ENCODE assay signal across 8 cellular contexts in genomic region chr1:36160949-36161485, GRCh38. TPM values are rescaled to one million over a fixed set of nuclear protein-coding genes. Genes with fewer than 3 reads are reported as not detected.
A peak's percentile ranks its signal among the peaks of the same experiment; 100 is the strongest.
DNase-seq lines count a peak whose midpoint lies in the region; ATAC-seq, FAIRE-seq and TF ChIP-seq lines count a peak whose summit lies in the region.

No MANE protein-coding gene starts in this region.

- WGBS in heart left ventricle, 4 donors: 0 to 2% (median 1%) methylated on average over 10 to 12 of the region's 12 CpGs

- DNase-seq in H54 (ENCODE audit: insufficient read length, low spot score) (peak; percentile 85), SK-N-MC (ENCODE audit: low read depth, low spot score) (no peak), heart left ventricle (peak; percentile 75 to 85 (median 78)), pons (ENCODE audit: low spot score) (peak; percentile 65), NCI-H774 (lab: John Stamatoyannopoulos, UW) (no peak)
- peak; percentile 29 for DNase-seq in activated naive CD8-positive, alpha-beta T cell treated with anti-CD3 and anti-CD28 coated beads, Interleukin-2, amount 50 U/mL, for 16 hours (ENCODE audit: low read depth, low spot score)

- H3K4me3 ChIP-seq in BLaER1 (peak overlapping the region; percentile 63), SK-N-MC (peak overlapping the region; percentile 49), heart left ventricle (peak overlapping the region; percentile 15 to 62 (median 50))

- intact Hi-C loops in heart left ventricle (cut with DNase I): loop anchor here in 1 of 10 donors (2.0 kb wide), 1 partner anchor 14 kb away; no protein-coding TSS in a partner anchor

- peak overlapping the region; percentile 98 for H3K4me2 ChIP-seq in BLaER1

- H3K4me1 ChIP-seq in BLaER1: peaks cover 59% of the 10 kb centered on the region
- peaks cover 29 to 87% (median 73%) of the 10 kb centered on the region in 12 donors for H3K4me1 ChIP-seq in heart left ventricle

- no peak for TF ChIP-seq POLR2A in H54 (IDR thresholded peaks at IDR 0.05; ENCODE audit: low read depth, low read length)
- no peak for TF ChIP-seq POLR2A in heart left ventricle (IDR thresholded peaks at IDR 0.05)

- ATAC-seq in heart left ventricle: peak; percentile 22 to 68 (median 34)
- no peak for ATAC-seq in HG03139 (IDR thresholded peaks at IDR 0.05; ENCODE audit: unreplicated experiment)

- H3K9ac ChIP-seq in BLaER1 (peak overlapping the region; percentile 99), SK-N-MC (ENCODE audit: insufficient read length) (peak overlapping the region; percentile 66)

- H3K36me3 ChIP-seq in BLaER1: peaks cover 41% of the 10 kb centered on the region
- H3K36me3 ChIP-seq in SK-N-MC (ENCODE audit: insufficient read depth, low read length): peaks cover 18% of the 10 kb centered on the region; the same call in 1 of the 2 replicates
- peaks cover 0 to 11% (median 0%) of the 10 kb centered on the region in 9 donors for H3K36me3 ChIP-seq in heart left ventricle

- FAIRE-seq in H54 (lab: Jason Lieb, UNC): no peak

- peak in 9 of 12 donors; percentile 13 to 55 (median 35) for TF ChIP-seq CTCF in heart left ventricle (IDR thresholded peaks at IDR 0.05)

- peak overlapping the region; percentile 97 for H3K27ac ChIP-seq in BLaER1
- peak overlapping the region; percentile 77 for H3K27ac ChIP-seq in SK-N-MC
- peak overlapping the region; percentile 79 to 100 (median 96) for H3K27ac ChIP-seq in heart left ventricle

- no peaks in the 10 kb centered on the region for H3K27me3 ChIP-seq in BLaER1
- no peaks in the 10 kb centered on the region for H3K27me3 ChIP-seq in heart left ventricle

- H4K20me1 ChIP-seq in BLaER1: peaks cover 91% of the 10 kb centered on the region

- H3K9me3 ChIP-seq in BLaER1: no peaks in the 10 kb centered on the region
- H3K9me3 ChIP-seq in SK-N-MC (ENCODE audit: low read depth, low read length): no peaks in the 10 kb centered on the region
- H3K9me3 ChIP-seq in heart left ventricle: no peaks in the 10 kb centered on the region

RNA-seq across cellular contexts. Expression of gene MAP7D1, which starts 5.1 kb away (rescaled TPM):
- 100 to 1,000 TPM; 249 to 706 (median 328) TPM for total RNA-seq in heart left ventricle
- polyA plus RNA-seq in heart left ventricle: 100 to 1,000 TPM; 236 to 331 TPM

RNA-seq across cellular contexts. Expression of gene TRAPPC3, which starts 11.7 kb away (rescaled TPM):
- 10 to 100 TPM; 45.3 to 77.2 (median 52.9) TPM for total RNA-seq in heart left ventricle
- 10 to 100 TPM; 40.8 to 89.6 TPM for polyA plus RNA-seq in heart left ventricle

RNA-seq across cellular contexts. Expression of gene COL8A2, which starts 36.0 kb away (rescaled TPM):
- total RNA-seq in heart left ventricle: 1 to 10 TPM in 5 of 9 donors, under 1 TPM in 4; 0.33 to 2.6 (median 1.1) TPM
- polyA plus RNA-seq in heart left ventricle: under 1 TPM; 0.34 to 0.53 TPM

Comparison
In these comparisons a context has a peak if more than half of its experiments do, and no peak if none do; other contexts are left out.
1. DNase-seq: peak in H54 (single experiment), activated naive CD8-positive, alpha-beta T cell treated with anti-CD3 and anti-CD28 coated beads, Interleukin-2, amount 50 U/mL, for 16 hours (single experiment), heart left ventricle (5 of 5) and pons (single experiment); none in SK-N-MC (single experiment) and NCI-H774 (single experiment).
2. Peak in every context shown above with its lines, with median percentiles within 50 percentile points of each other: H3K27ac ChIP-seq and H3K4me3 ChIP-seq.